Comparison of ENCODE assay signal across 1 cellular context in genomic region chr10:70672993-70673928, GRCh38.
TF ChIP-seq lines count a peak whose summit lies in the region.

No MANE protein-coding gene starts in this region.

TF ChIP-seq in HepG2, 621 proteins besides CTCF, POLR2A, EP300 and RAD21 (continued from another document):
- TF ChIP-seq ETS1 (CRISPR knock-in tag; IDR thresholded peaks at IDR 0.05) (no peak), ETV6 (CRISPR knock-in tag; conservative IDR thresholded peaks at IDR 0.05) (no peak), ZFP90 (CRISPR knock-in tag; IDR thresholded peaks at IDR 0.05; ENCODE audit: borderline replicate concordance) (no peak), NR0B2 (CRISPR knock-in tag; IDR thresholded peaks at IDR 0.05) (no peak)
